ENCODE assay signal across 9 cellular contexts in the genomic region with DNA sequence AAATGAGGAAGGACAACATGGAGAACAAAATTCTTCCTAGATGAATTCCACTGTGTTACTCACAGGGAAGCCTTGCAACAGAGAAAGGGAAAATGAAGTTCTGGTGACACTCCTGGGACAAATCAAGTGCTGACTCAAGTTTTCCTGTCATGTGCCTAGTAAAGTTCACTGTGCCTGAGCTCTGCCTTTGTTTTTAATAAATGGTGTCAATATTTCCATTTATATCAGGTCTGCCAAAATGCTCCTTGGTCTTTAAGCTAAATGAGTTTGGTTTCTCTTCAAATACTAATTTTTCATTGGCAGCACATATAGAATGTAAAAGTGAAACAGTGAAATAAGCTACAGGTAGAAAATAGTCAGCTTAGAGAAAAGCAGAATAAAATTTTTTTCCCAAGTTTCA. TPM values are rescaled to one million over a fixed set of nuclear protein-coding genes. Genes with fewer than 3 reads are reported as not detected.
A peak's percentile ranks its signal among the peaks of the same experiment; 100 is the strongest.
DNase-seq lines count a peak whose midpoint lies in the region; ATAC-seq and TF ChIP-seq lines count a peak whose summit lies in the region.
"Had no signal": no experiment of that assay in that cellular context is flagged by ENCODE, and none has a peak within 500 bp of the region (broad histone marks: within the 10 kb centered on the region; RNA-seq: fewer than 3 reads in every experiment).

No MANE protein-coding gene starts in this region.

- intact Hi-C loops in activated CD4-positive, alpha-beta T cell treated with anti-CD3 and anti-CD28 coated beads, Interleukin-2, amount 10 ng/mL, durations not matched to agents 24 days and 14 days (cut with micrococcal nuclease): loop anchor here (1.0 kb wide), 1 partner anchor 41 kb away; the partner anchor contains the start of gene SLC11A2

- H3K27me3 Mint-ChIP-seq in activated CD4-positive, alpha-beta T cell treated with anti-CD3 and anti-CD28 coated beads, Interleukin-2, amount 10 ng/mL, durations not matched to agents 24 days and 14 days: no peaks in the 10 kb centered on the region

- H3K36me3 ChIP-seq in thoracic aorta: peaks cover 8% of the 10 kb centered on the region

- H3K4me1 ChIP-seq in thoracic aorta (ENCODE audit: control insufficient read depth in 1 of 2, low read depth in 2 of 2): peaks cover 29 to 37% of the 10 kb centered on the region in 2 donors
- H3K4me1 ChIP-seq: A549 had no signal

- H3K9me3 ChIP-seq in thoracic aorta: no peaks in the 10 kb centered on the region
- H3K9me3 ChIP-seq: A549 had no signal

- no peak for DNase-seq in activated CD4-positive, alpha-beta T cell treated with anti-CD3 and anti-CD28 coated beads, Interleukin-2, amount 10 ng/mL, durations not matched to agents 24 days and 14 days
- DNase-seq in activated CD4-positive, alpha-beta T cell treated with anti-CD3 and anti-CD28 coated beads for 1 hour: no peak
- DNase-seq in dermis blood vessel endothelial cell: peak; percentile 94
- DNase-seq in medulla oblongata (ENCODE audit: extremely low spot score): peak; percentile 72
- DNase-seq in thoracic aorta (ENCODE audit: low spot score): no peak
- DNase-seq in DMS114 treated with DMSO at 0.1 percent for 48 hours (lab: John Stamatoyannopoulos, UW; ENCODE audit: unreplicated experiment): no peak
- DNase-seq in NCI-H226: no peak

- peak overlapping the region; percentile 80 for H3K27ac ChIP-seq in thoracic aorta
- H3K27ac ChIP-seq: A549 had no signal

- H3K4me3 ChIP-seq in thoracic aorta: peak overlapping the region; percentile 9
- H3K4me3 ChIP-seq: A549 had no signal

- ATAC-seq in thoracic aorta (ENCODE audit: insufficient number of reproducible peaks, low FRiP score, low read depth) (peak; percentile 85), GM18861 (IDR thresholded peaks at IDR 0.05; ENCODE audit: unreplicated experiment) (no peak)
- ATAC-seq: A549 had no signal

- no peak overlapping the region for H3K4me3 Mint-ChIP-seq in activated CD4-positive, alpha-beta T cell treated with anti-CD3 and anti-CD28 coated beads, Interleukin-2, amount 10 ng/mL, durations not matched to agents 24 days and 14 days

- TF ChIP-seq CTCF in thoracic aorta (IDR thresholded peaks at IDR 0.05): no peak

- H3K36me3 Mint-ChIP-seq in activated CD4-positive, alpha-beta T cell treated with anti-CD3 and anti-CD28 coated beads, Interleukin-2, amount 10 ng/mL, durations not matched to agents 24 days and 14 days (ENCODE audit: low read depth): peaks cover 32% of the 10 kb centered on the region

- peak overlapping the region; percentile 81 for H3K27ac Mint-ChIP-seq in activated CD4-positive, alpha-beta T cell treated with anti-CD3 and anti-CD28 coated beads, Interleukin-2, amount 10 ng/mL, durations not matched to agents 24 days and 14 days

- H3K9me3 Mint-ChIP-seq in activated CD4-positive, alpha-beta T cell treated with anti-CD3 and anti-CD28 coated beads, Interleukin-2, amount 10 ng/mL, durations not matched to agents 24 days and 14 days: no peaks in the 10 kb centered on the region

- H3K4me1 Mint-ChIP-seq in activated CD4-positive, alpha-beta T cell treated with anti-CD3 and anti-CD28 coated beads, Interleukin-2, amount 10 ng/mL, durations not matched to agents 24 days and 14 days: peaks cover 28% of the 10 kb centered on the region

- no peaks in the 10 kb centered on the region for H3K27me3 ChIP-seq in thoracic aorta (replicated peaks; ENCODE audit: insufficient read depth)

RNA-seq across cellular contexts. Expression of gene HIGD1C, which starts 33.0 kb away (rescaled TPM):
- not detected in 2 replicates for total RNA-seq in activated CD4-positive, alpha-beta T cell treated with anti-CD3 and anti-CD28 coated beads, Interleukin-2, amount 10 ng/mL, durations not matched to agents 24 days and 14 days
- total RNA-seq in dermis blood vessel endothelial cell (not detected in 2 replicates), thoracic aorta (not detected)

RNA-seq across cellular contexts. Expression of gene SLC11A2, which starts 40.9 kb away (rescaled TPM):
- total RNA-seq in activated CD4-positive, alpha-beta T cell treated with anti-CD3 and anti-CD28 coated beads, Interleukin-2, amount 10 ng/mL, durations not matched to agents 24 days and 14 days: 54.2 and 56.2 TPM in 2 replicates
- total RNA-seq in dermis blood vessel endothelial cell (33.9 and 36.8 TPM in 2 replicates), thoracic aorta (10 to 100 TPM; 61.6 to 82.3 TPM)

Comparison
In these comparisons a context has a peak if more than half of its experiments do, and no peak if none do; other contexts are left out.
1. DNase-seq: peak in dermis blood vessel endothelial cell (single experiment) and medulla oblongata (single experiment); none in activated CD4-positive, alpha-beta T cell treated with anti-CD3 and anti-CD28 coated beads, Interleukin-2, amount 10 ng/mL, durations not matched to agents 24 days and 14 days (single experiment), activated CD4-positive, alpha-beta T cell treated with anti-CD3 and anti-CD28 coated beads for 1 hour (single experiment), thoracic aorta (single experiment), DMS114 treated with DMSO at 0.1 percent for 48 hours (single experiment) and NCI-H226 (single experiment).